ENCODE assay signal across 1 cellular context in genomic region chr14:53389207-53389606, GRCh38.
TF ChIP-seq lines count a peak whose summit lies in the region.

No MANE protein-coding gene starts in this region.

TF ChIP-seq in SK-N-SH treated with all-trans-retinoic acid at 6 μM for 48 hours, 23 proteins besides CTCF, POLR2A, EP300 and RAD21 (continued from another document):
- TF ChIP-seq, protein P1, sequence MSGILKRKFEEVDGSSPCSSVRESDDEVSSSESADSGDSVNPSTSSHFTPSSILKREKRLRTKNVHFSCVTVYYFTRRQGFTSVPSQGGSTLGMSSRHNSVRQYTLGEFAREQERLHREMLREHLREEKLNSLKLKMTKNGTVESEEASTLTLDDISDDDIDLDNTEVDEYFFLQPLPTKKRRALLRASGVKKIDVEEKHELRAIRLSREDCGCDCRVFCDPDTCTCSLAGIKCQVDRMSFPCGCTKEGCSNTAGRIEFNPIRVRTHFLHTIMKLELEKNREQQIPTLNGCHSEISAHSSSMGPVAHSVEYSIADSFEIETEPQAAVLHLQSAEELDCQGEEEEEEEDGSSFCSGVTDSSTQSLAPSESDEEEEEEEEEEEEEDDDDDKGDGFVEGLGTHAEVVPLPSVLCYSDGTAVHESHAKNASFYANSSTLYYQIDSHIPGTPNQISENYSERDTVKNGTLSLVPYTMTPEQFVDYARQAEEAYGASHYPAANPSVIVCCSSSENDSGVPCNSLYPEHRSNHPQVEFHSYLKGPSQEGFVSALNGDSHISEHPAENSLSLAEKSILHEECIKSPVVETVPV (CRISPR knock-in tag; IDR thresholded peaks at IDR 0.05): no peak
- TF ChIP-seq ZFP3 (CRISPR knock-in tag; IDR thresholded peaks at IDR 0.05) (no peak), OSR1 (CRISPR knock-in tag; IDR thresholded peaks at IDR 0.05) (no peak), ISL1 (CRISPR knock-in tag; IDR thresholded peaks at IDR 0.05) (no peak), CSDC2 (CRISPR knock-in tag; IDR thresholded peaks at IDR 0.05) (no peak), ZNF8 (CRISPR knock-in tag; IDR thresholded peaks at IDR 0.05) (no peak), PPARA (CRISPR knock-in tag; IDR thresholded peaks at IDR 0.05; ENCODE audit: borderline replicate concordance) (no peak), ARNTL (CRISPR knock-in tag; IDR thresholded peaks at IDR 0.05; ENCODE audit: borderline replicate concordance, low read depth) (no peak), ESRRG (CRISPR knock-in tag; IDR thresholded peaks at IDR 0.05) (no peak), TCF4 (CRISPR knock-in tag; IDR thresholded peaks at IDR 0.05; ENCODE audit: borderline replicate concordance) (no peak), GLIS3 (CRISPR knock-in tag; IDR thresholded peaks at IDR 0.05) (no peak), RARB (CRISPR knock-in tag; IDR thresholded peaks at IDR 0.05) (no peak)
TF ChIP-seq in SK-N-SH treated with all-trans-retinoic acid at 6 μM for 48 hours: peak in this region for 0.
